ENCODE assay signal across 1 cellular context in the genomic region with DNA sequence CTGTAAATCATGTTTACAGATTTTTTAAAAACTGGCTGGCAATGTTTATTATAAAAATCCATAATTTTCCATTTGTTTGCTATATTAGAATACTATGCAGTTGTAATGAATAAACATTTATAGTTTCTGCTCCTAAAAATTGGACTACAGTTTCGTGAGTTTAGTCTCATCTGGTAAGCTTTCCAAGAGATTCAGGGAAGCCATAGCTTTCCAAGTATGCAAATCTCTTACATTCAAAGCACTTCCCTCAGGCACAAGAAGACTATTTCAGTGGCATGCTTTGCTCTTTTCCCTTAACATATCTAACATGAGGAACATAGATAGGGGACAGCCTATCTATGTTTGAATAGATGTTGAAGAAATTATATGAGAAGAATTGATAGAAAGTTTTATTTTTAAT.
TF ChIP-seq lines count a peak whose summit lies in the region.

No MANE protein-coding gene starts in this region.

TF ChIP-seq in GM23338, 12 proteins besides CTCF, POLR2A, EP300 and RAD21 (continued from another document):
- TF ChIP-seq, protein P1, sequence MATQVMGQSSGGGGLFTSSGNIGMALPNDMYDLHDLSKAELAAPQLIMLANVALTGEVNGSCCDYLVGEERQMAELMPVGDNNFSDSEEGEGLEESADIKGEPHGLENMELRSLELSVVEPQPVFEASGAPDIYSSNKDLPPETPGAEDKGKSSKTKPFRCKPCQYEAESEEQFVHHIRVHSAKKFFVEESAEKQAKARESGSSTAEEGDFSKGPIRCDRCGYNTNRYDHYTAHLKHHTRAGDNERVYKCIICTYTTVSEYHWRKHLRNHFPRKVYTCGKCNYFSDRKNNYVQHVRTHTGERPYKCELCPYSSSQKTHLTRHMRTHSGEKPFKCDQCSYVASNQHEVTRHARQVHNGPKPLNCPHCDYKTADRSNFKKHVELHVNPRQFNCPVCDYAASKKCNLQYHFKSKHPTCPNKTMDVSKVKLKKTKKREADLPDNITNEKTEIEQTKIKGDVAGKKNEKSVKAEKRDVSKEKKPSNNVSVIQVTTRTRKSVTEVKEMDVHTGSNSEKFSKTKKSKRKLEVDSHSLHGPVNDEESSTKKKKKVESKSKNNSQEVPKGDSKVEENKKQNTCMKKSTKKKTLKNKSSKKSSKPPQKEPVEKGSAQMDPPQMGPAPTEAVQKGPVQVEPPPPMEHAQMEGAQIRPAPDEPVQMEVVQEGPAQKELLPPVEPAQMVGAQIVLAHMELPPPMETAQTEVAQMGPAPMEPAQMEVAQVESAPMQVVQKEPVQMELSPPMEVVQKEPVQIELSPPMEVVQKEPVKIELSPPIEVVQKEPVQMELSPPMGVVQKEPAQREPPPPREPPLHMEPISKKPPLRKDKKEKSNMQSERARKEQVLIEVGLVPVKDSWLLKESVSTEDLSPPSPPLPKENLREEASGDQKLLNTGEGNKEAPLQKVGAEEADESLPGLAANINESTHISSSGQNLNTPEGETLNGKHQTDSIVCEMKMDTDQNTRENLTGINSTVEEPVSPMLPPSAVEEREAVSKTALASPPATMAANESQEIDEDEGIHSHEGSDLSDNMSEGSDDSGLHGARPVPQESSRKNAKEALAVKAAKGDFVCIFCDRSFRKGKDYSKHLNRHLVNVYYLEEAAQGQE (IDR thresholded peaks at IDR 0.05; ENCODE audit: unreplicated experiment): no peak
- TF ChIP-seq, protein P2, sequence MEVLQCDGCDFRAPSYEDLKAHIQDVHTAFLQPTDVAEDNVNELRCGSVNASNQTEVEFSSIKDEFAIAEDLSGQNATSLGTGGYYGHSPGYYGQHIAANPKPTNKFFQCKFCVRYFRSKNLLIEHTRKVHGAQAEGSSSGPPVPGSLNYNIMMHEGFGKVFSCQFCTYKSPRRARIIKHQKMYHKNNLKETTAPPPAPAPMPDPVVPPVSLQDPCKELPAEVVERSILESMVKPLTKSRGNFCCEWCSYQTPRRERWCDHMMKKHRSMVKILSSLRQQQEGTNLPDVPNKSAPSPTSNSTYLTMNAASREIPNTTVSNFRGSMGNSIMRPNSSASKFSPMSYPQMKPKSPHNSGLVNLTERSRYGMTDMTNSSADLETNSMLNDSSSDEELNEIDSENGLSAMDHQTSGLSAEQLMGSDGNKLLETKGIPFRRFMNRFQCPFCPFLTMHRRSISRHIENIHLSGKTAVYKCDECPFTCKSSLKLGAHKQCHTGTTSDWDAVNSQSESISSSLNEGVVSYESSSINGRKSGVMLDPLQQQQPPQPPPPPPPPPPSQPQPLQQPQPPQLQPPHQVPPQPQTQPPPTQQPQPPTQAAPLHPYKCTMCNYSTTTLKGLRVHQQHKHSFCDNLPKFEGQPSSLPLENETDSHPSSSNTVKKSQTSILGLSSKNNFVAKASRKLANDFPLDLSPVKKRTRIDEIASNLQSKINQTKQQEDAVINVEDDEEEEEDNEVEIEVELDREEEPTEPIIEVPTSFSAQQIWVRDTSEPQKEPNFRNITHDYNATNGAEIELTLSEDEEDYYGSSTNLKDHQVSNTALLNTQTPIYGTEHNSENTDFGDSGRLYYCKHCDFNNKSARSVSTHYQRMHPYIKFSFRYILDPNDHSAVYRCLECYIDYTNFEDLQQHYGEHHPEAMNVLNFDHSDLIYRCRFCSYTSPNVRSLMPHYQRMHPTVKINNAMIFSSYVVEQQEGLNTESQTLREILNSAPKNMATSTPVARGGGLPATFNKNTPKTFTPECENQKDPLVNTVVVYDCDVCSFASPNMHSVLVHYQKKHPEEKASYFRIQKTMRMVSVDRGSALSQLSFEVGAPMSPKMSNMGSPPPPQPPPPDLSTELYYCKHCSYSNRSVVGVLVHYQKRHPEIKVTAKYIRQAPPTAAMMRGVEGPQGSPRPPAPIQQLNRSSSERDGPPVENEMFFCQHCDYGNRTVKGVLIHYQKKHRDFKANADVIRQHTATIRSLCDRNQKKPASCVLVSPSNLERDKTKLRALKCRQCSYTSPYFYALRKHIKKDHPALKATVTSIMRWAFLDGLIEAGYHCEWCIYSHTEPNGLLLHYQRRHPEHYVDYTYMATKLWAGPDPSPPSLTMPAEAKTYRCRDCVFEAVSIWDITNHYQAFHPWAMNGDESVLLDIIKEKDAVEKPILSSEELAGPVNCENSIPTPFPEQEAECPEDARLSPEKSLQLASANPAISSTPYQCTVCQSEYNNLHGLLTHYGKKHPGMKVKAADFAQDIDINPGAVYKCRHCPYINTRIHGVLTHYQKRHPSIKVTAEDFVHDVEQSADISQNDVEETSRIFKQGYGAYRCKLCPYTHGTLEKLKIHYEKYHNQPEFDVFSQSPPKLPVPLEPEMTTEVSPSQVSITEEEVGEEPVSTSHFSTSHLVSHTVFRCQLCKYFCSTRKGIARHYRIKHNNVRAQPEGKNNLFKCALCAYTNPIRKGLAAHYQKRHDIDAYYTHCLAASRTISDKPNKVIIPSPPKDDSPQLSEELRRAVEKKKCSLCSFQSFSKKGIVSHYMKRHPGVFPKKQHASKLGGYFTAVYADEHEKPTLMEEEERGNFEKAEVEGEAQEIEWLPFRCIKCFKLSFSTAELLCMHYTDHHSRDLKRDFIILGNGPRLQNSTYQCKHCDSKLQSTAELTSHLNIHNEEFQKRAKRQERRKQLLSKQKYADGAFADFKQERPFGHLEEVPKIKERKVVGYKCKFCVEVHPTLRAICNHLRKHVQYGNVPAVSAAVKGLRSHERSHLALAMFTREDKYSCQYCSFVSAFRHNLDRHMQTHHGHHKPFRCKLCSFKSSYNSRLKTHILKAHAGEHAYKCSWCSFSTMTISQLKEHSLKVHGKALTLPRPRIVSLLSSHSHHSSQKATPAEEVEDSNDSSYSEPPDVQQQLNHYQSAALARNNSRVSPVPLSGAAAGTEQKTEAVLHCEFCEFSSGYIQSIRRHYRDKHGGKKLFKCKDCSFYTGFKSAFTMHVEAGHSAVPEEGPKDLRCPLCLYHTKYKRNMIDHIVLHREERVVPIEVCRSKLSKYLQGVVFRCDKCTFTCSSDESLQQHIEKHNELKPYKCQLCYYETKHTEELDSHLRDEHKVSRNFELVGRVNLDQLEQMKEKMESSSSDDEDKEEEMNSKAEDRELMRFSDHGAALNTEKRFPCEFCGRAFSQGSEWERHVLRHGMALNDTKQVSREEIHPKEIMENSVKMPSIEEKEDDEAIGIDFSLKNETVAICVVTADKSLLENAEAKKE (CRISPR knock-in tag; IDR thresholded peaks at IDR 0.05): no peak
- TF ChIP-seq JUNB (IDR thresholded peaks at IDR 0.05; ENCODE audit: unreplicated experiment) (no peak), EZH2 (IDR thresholded peaks at IDR 0.05; ENCODE audit: low read depth, unreplicated experiment) (no peak)
